Comparison of ENCODE assay signal across 1 cellular context in the genomic region with DNA sequence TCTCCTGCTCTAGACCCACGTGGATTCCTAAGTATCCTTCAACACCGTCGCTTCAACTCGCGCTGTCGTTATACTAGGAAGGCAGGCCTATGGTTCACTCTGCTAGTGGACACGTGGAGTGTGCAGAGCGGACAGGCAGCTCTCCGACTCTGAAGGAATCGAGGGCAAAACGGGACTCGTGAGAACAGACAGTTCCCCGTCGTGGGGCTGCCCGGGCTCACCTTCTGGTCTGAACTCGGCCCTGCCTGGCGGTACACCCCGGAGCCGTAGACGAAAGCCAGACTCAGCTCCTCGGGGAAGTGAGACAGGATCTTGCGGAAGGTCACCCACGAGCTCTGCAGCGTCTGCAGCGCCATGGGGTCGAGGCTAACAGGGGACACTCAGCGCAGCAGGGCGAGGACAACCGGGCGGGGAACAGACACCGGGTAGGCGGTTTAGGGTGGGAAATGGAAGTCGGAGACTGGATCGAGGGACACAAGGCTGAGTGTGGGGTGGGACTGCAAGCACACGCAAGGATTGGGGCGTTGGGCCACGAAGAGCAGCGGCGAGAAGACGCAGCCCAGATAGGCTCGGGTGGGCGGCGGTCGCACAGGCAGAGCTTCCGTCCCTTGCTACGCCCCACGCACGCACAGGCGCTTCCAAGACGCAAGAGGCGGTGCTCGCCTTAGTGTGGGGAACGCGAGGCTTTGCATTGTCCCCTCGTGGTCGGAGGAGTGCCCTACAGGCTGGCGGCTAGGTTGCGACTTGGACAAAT.
TF ChIP-seq lines count a peak whose summit lies in the region.

A gene with protein sequence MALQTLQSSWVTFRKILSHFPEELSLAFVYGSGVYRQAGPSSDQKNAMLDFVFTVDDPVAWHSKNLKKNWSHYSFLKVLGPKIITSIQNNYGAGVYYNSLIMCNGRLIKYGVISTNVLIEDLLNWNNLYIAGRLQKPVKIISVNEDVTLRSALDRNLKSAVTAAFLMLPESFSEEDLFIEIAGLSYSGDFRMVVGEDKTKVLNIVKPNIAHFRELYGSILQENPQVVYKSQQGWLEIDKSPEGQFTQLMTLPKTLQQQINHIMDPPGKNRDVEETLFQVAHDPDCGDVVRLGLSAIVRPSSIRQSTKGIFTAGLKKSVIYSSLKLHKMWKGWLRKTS (minus strand): TSS at position 605 of the 754 bp plus-strand sequence. CDS start 249 bp downstream, at position 356.

TF ChIP-seq in K562, 482 proteins besides CTCF, POLR2A, EP300 and RAD21 (continued from another document and continues in another):
- TF ChIP-seq, protein P1, sequence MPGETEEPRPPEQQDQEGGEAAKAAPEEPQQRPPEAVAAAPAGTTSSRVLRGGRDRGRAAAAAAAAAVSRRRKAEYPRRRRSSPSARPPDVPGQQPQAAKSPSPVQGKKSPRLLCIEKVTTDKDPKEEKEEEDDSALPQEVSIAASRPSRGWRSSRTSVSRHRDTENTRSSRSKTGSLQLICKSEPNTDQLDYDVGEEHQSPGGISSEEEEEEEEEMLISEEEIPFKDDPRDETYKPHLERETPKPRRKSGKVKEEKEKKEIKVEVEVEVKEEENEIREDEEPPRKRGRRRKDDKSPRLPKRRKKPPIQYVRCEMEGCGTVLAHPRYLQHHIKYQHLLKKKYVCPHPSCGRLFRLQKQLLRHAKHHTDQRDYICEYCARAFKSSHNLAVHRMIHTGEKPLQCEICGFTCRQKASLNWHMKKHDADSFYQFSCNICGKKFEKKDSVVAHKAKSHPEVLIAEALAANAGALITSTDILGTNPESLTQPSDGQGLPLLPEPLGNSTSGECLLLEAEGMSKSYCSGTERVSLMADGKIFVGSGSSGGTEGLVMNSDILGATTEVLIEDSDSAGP (CRISPR knock-in tag; IDR thresholded peaks at IDR 0.05) = peak; percentile 37; the same call in 1 of the 2 replicates
- TF ChIP-seq, protein P2, sequence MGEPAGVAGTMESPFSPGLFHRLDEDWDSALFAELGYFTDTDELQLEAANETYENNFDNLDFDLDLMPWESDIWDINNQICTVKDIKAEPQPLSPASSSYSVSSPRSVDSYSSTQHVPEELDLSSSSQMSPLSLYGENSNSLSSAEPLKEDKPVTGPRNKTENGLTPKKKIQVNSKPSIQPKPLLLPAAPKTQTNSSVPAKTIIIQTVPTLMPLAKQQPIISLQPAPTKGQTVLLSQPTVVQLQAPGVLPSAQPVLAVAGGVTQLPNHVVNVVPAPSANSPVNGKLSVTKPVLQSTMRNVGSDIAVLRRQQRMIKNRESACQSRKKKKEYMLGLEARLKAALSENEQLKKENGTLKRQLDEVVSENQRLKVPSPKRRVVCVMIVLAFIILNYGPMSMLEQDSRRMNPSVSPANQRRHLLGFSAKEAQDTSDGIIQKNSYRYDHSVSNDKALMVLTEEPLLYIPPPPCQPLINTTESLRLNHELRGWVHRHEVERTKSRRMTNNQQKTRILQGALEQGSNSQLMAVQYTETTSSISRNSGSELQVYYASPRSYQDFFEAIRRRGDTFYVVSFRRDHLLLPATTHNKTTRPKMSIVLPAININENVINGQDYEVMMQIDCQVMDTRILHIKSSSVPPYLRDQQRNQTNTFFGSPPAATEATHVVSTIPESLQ (CRISPR knock-in tag; IDR thresholded peaks at IDR 0.05) = peak; percentile 90; the same call in 1 of the 2 replicates
- TF ChIP-seq, protein P3, sequence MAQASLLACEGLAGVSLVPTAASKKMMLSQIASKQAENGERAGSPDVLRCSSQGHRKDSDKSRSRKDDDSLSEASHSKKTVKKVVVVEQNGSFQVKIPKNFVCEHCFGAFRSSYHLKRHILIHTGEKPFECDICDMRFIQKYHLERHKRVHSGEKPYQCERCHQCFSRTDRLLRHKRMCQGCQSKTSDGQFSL (CRISPR knock-in tag; IDR thresholded peaks at IDR 0.05) = 0 out of 2 replicates have a peak, but pooled peaks have one; percentile 54
- TF ChIP-seq, protein P3 (tag; IDR thresholded peaks at IDR 0.05) = no peak
- TF ChIP-seq LEF1 (IDR thresholded peaks at IDR 0.05) (peak; percentile 23; the same call in 1 of the 2 replicates), TCF7L2 (IDR thresholded peaks at IDR 0.05; ENCODE audit: low read depth, low read length) (no peak), ZNF830 (CRISPR knock-in tag; IDR thresholded peaks at IDR 0.05) (no peak), NBN (IDR thresholded peaks at IDR 0.05; ENCODE audit: low read depth) (peak; percentile 48; the same call in 1 of the 2 replicates), CXXC5 (CRISPR knock-in tag; IDR thresholded peaks at IDR 0.05) (peak; percentile 100), LARP7 (IDR thresholded peaks at IDR 0.05) (0 out of 2 replicates have a peak, but pooled peaks have one; percentile 85), ZNF263 (CRISPR knock-in tag; IDR thresholded peaks at IDR 0.05; ENCODE audit: borderline replicate concordance) (peak; percentile 55; the same call in 1 of the 2 replicates), CBFB (CRISPR knock-in tag; IDR thresholded peaks at IDR 0.05) (0 out of 2 replicates have a peak, but pooled peaks have one; percentile 82), OTX1 (CRISPR knock-in tag; IDR thresholded peaks at IDR 0.05) (peak; percentile 88), DNMT1 (IDR thresholded peaks at IDR 0.05) (0 out of 2 replicates have a peak, but pooled peaks have one; percentile 89), ZSCAN29 (IDR thresholded peaks at IDR 0.05) (peak; percentile 53; the same call in 1 of the 2 replicates), MIER1 (IDR thresholded peaks at IDR 0.05; ENCODE audit: low read depth) (peak; percentile 19; the same call in 1 of the 2 replicates), RBBP5 (IDR thresholded peaks at IDR 0.05; ENCODE audit: borderline replicate concordance, insufficient read depth, low read length, poor library complexity, severe bottlenecking) (peak; percentile 94), CBFA2T3 (IDR thresholded peaks at IDR 0.05) (no peak; the same call in 1 of the 2 replicates), MED1 (CRISPR knock-in tag; IDR thresholded peaks at IDR 0.05; ENCODE audit: borderline replicate concordance) (no peak), CREB1 (IDR thresholded peaks at IDR 0.05) (peak; percentile 64; the same call in 1 of the 2 replicates), CREB1 (CRISPR knock-in tag; IDR thresholded peaks at IDR 0.05) (peak; percentile 73), DPF2 (IDR thresholded peaks at IDR 0.05) (peak; percentile 65), NONO (IDR thresholded peaks at IDR 0.05; ENCODE audit: low read depth in 2 of 2, low read length in 1 of 2) (peak in 1 of 2 experiments; percentile 87; a peak in 2 of 4 replicates), ZNF551 (CRISPR knock-in tag; IDR thresholded peaks at IDR 0.05) (no peak), ARID1B (IDR thresholded peaks at IDR 0.05) (peak; percentile 62; the same call in 1 of the 2 replicates), HMGN3 (IDR thresholded peaks at IDR 0.05; ENCODE audit: borderline replicate concordance, extremely low read depth, insufficient read length, low read depth, low read length) (peak; percentile 74), CAMTA2 (CRISPR knock-in tag; conservative IDR thresholded peaks at IDR 0.05) (peak; percentile 71; the same call in 1 of the 2 replicates), ZNF431 (CRISPR knock-in tag; IDR thresholded peaks at IDR 0.05) (0 out of 2 replicates have a peak, but pooled peaks have one; percentile 82), DIDO1 (tag; IDR thresholded peaks at IDR 0.05; ENCODE audit: low read depth) (peak; percentile 93), PHF8 (IDR thresholded peaks at IDR 0.05; ENCODE audit: borderline replicate concordance, low read length) (peak; percentile 97)
- TF ChIP-seq, protein P4, sequence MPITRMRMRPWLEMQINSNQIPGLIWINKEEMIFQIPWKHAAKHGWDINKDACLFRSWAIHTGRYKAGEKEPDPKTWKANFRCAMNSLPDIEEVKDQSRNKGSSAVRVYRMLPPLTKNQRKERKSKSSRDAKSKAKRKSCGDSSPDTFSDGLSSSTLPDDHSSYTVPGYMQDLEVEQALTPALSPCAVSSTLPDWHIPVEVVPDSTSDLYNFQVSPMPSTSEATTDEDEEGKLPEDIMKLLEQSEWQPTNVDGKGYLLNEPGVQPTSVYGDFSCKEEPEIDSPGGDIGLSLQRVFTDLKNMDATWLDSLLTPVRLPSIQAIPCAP (CRISPR knock-in tag; IDR thresholded peaks at IDR 0.05; ENCODE audit: borderline replicate concordance) = no peak
- TF ChIP-seq, protein P5, sequence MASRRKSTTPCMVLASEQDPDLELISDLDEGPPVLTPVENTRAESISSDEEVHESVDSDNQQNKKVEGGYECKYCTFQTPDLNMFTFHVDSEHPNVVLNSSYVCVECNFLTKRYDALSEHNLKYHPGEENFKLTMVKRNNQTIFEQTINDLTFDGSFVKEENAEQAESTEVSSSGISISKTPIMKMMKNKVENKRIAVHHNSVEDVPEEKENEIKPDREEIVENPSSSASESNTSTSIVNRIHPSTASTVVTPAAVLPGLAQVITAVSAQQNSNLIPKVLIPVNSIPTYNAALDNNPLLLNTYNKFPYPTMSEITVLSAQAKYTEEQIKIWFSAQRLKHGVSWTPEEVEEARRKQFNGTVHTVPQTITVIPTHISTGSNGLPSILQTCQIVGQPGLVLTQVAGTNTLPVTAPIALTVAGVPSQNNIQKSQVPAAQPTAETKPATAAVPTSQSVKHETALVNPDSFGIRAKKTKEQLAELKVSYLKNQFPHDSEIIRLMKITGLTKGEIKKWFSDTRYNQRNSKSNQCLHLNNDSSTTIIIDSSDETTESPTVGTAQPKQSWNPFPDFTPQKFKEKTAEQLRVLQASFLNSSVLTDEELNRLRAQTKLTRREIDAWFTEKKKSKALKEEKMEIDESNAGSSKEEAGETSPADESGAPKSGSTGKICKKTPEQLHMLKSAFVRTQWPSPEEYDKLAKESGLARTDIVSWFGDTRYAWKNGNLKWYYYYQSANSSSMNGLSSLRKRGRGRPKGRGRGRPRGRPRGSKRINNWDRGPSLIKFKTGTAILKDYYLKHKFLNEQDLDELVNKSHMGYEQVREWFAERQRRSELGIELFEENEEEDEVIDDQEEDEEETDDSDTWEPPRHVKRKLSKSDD (conservative IDR thresholded peaks at IDR 0.05; ENCODE audit: low read length) = no peak
- TF ChIP-seq, protein P6, sequence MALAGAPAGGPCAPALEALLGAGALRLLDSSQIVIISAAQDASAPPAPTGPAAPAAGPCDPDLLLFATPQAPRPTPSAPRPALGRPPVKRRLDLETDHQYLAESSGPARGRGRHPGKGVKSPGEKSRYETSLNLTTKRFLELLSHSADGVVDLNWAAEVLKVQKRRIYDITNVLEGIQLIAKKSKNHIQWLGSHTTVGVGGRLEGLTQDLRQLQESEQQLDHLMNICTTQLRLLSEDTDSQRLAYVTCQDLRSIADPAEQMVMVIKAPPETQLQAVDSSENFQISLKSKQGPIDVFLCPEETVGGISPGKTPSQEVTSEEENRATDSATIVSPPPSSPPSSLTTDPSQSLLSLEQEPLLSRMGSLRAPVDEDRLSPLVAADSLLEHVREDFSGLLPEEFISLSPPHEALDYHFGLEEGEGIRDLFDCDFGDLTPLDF (CRISPR knock-in tag; IDR thresholded peaks at IDR 0.05) = peak; percentile 52; the same call in 1 of the 2 replicates
- TF ChIP-seq, protein P7, sequence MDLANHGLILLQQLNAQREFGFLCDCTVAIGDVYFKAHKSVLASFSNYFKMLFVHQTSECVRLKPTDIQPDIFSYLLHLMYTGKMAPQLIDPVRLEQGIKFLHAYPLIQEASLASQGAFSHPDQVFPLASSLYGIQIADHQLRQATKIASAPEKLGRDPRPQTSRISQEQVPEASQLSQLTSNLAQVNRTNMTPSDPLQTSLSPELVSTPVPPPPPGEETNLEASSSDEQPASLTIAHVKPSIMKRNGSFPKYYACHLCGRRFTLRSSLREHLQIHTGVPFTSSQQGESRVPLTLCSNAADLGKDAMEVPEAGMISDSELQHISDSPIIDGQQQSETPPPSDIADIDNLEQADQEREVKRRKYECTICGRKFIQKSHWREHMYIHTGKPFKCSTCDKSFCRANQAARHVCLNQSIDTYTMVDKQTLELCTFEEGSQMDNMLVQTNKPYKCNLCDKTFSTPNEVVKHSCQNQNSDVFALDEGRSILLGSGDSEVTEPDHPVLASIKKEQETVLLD (IDR thresholded peaks at IDR 0.05) = peak; percentile 98
- TF ChIP-seq, protein P8, sequence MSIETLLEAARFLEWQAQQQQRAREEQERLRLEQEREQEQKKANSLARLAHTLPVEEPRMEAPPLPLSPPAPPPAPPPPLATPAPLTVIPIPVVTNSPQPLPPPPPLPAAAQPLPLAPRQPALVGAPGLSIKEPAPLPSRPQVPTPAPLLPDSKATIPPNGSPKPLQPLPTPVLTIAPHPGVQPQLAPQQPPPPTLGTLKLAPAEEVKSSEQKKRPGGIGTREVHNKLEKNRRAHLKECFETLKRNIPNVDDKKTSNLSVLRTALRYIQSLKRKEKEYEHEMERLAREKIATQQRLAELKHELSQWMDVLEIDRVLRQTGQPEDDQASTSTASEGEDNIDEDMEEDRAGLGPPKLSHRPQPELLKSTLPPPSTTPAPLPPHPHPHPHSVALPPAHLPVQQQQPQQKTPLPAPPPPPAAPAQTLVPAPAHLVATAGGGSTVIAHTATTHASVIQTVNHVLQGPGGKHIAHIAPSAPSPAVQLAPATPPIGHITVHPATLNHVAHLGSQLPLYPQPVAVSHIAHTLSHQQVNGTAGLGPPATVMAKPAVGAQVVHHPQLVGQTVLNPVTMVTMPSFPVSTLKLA (conservative IDR thresholded peaks at IDR 0.05) = peak; percentile 71 to 92
- TF ChIP-seq, protein P9, sequence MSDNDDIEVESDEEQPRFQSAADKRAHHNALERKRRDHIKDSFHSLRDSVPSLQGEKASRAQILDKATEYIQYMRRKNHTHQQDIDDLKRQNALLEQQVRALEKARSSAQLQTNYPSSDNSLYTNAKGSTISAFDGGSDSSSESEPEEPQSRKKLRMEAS (CRISPR knock-in tag; IDR thresholded peaks at IDR 0.05) = peak; percentile 95
- TF ChIP-seq, protein P10, sequence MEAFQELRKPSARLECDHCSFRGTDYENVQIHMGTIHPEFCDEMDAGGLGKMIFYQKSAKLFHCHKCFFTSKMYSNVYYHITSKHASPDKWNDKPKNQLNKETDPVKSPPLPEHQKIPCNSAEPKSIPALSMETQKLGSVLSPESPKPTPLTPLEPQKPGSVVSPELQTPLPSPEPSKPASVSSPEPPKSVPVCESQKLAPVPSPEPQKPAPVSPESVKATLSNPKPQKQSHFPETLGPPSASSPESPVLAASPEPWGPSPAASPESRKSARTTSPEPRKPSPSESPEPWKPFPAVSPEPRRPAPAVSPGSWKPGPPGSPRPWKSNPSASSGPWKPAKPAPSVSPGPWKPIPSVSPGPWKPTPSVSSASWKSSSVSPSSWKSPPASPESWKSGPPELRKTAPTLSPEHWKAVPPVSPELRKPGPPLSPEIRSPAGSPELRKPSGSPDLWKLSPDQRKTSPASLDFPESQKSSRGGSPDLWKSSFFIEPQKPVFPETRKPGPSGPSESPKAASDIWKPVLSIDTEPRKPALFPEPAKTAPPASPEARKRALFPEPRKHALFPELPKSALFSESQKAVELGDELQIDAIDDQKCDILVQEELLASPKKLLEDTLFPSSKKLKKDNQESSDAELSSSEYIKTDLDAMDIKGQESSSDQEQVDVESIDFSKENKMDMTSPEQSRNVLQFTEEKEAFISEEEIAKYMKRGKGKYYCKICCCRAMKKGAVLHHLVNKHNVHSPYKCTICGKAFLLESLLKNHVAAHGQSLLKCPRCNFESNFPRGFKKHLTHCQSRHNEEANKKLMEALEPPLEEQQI (IDR thresholded peaks at IDR 0.05) = peak; percentile 75
